8 cellular contexts compared by ENCODE assay signal in genomic region chr19:51169283-51169918, GRCh38. TPM values are rescaled to one million over a fixed set of nuclear protein-coding genes. Genes with fewer than 3 reads are reported as not detected.
A peak's percentile ranks its signal among the peaks of the same experiment; 100 is the strongest.
DNase-seq lines count a peak whose midpoint lies in the region; ATAC-seq and TF ChIP-seq lines count a peak whose summit lies in the region.
"Not testable (repeated sequence)": the region's sequence is repeated elsewhere in the genome, so short reads cannot be mapped to it uniquely, and the experiment has no call there.

No MANE protein-coding gene starts in this region.

- H3K36me3 ChIP-seq in DND-41 (ENCODE audit: insufficient read depth, low read length); MM.1S (replicated peaks; ENCODE audit: insufficient read depth, low read length); Panc1 (ENCODE audit: control insufficient read depth, insufficient read depth, low read length); psoas muscle (ENCODE audit: insufficient read depth in 1 of 2, low read depth in 1 of 2); stomach: not testable (repeated sequence)

- intact Hi-C loops in Panc1 (cut with micrococcal nuclease; ENCODE audit: unreplicated experiment); psoas muscle (cut with DNase I); stomach (cut with DNase I; ENCODE audit: low total_unique reads): not testable (repeated sequence)

- H3F3A ChIP-seq in MM.1S (ENCODE audit: insufficient read depth, low read length) = not testable (repeated sequence)

- not testable (repeated sequence) for H3K4me3 ChIP-seq in DND-41 (ENCODE audit: low read depth in 1 of 2, low read length in 2 of 2); MM.1S (ENCODE audit: low read length); Panc1 (ENCODE audit: low read depth in 2 of 2, low read length in 2 of 2); psoas muscle; stomach

- in situ Hi-C loops in Panc1 (cut with HindIII; ENCODE audit: low pct_unique_long_range_greater_than_20kb, low sequenced_read_pairs) = not testable (repeated sequence)

- WGBS in psoas muscle, 3 donors = 9 to 14% (median 13%) methylated on average over 11 of the region's 11 CpGs
- WGBS in stomach, 5 donors = 11 to 16% (median 12%) methylated on average over 10 to 11 of the region's 11 CpGs

- peaks cover 7 to 10% (median 9%) of the 10 kb centered on the region in 3 donors for H3K36me3 Mint-ChIP-seq in immature natural killer cell

- not testable (repeated sequence) for H3K27ac ChIP-seq in DND-41 (ENCODE audit: low read length); MM.1S (ENCODE audit: low read length); Panc1 (ENCODE audit: low read length); psoas muscle; stomach

- peaks cover 49 to 59% of the 10 kb centered on the region in 2 donors for H3K4me1 Mint-ChIP-seq in immature natural killer cell

- POLR2A ChIA-PET in Panc1 (lab: Charles Lee) = not testable (repeated sequence)

- H3K27me3 Mint-ChIP-seq in immature natural killer cell (ENCODE audit: low read depth in 3 of 3) = peaks cover 0 to 12% (median 2%) of the 10 kb centered on the region in 3 donors

- not testable (repeated sequence) for H3K9me3 ChIP-seq in DND-41 (ENCODE audit: insufficient read depth, low read length, severe bottlenecking); MM.1S (replicated peaks; ENCODE audit: insufficient read depth, low read length); Panc1 (ENCODE audit: control insufficient read depth, insufficient read depth, low read depth, low read length); psoas muscle; stomach

- TF ChIP-seq CTCF in DND-41 (IDR thresholded peaks at IDR 0.05; ENCODE audit: borderline replicate concordance, extremely low read depth, low read length, poor library complexity, severe bottlenecking) (peak; percentile 59), MM.1S (IDR thresholded peaks at IDR 0.05; ENCODE audit: low read length) (peak; percentile 55), Panc1 (IDR thresholded peaks at IDR 0.05) (peak; percentile 86), psoas muscle (IDR thresholded peaks at IDR 0.05) (peak; percentile 69), stomach (IDR thresholded peaks at IDR 0.05) (peak in 5 of 7 experiments; percentile 37 to 92 (median 81))

- not testable (repeated sequence) for H3K4me2 ChIP-seq in DND-41 (ENCODE audit: insufficient read depth, low read length); MM.1S (ENCODE audit: low read depth, low read length)

- H3K9me3 Mint-ChIP-seq in immature natural killer cell = not testable (repeated sequence)

- H4K20me1 ChIP-seq in DND-41 (ENCODE audit: insufficient read depth, low read length); MM.1S (ENCODE audit: insufficient read depth, low read length): not testable (repeated sequence)

- H3K9me2 ChIP-seq in MM.1S (replicated peaks; ENCODE audit: insufficient read depth, low read length) = not testable (repeated sequence)

- TF ChIP-seq EP300 in stomach (IDR thresholded peaks at IDR 0.05) = not testable (repeated sequence)

- H2AFZ ChIP-seq in DND-41 (ENCODE audit: low read depth, low read length); MM.1S (ENCODE audit: low read length): not testable (repeated sequence)

- H3K79me2 ChIP-seq in DND-41 (ENCODE audit: insufficient read depth, low read length); MM.1S (ENCODE audit: low read length): not testable (repeated sequence)

- BruUV-seq in Panc1 (replicated peaks; lab: Mats Ljungman, UMichigan) = not testable (repeated sequence)

- not testable (repeated sequence) for H3K9ac ChIP-seq in DND-41 (ENCODE audit: low read depth, low read length); MM.1S (ENCODE audit: low read length)

- not testable (repeated sequence) for H3K4me1 ChIP-seq in DND-41 (ENCODE audit: insufficient read depth, low read length); MM.1S (ENCODE audit: low read length); Panc1 (ENCODE audit: control insufficient read depth, insufficient read depth, low read length); psoas muscle
- peaks cover 0 to 11% (median 5%) of the 10 kb centered on the region in 4 donors for H3K4me1 ChIP-seq in stomach

- DNase-seq in DND-41 = peak; percentile 29
- peak; percentile 31 for DNase-seq in MM.1S
- peak; percentile 36 for DNase-seq in Panc1 (ENCODE audit: low read depth, low spot score)
- peak; percentile 87 for DNase-seq in activated CD8-positive, alpha-beta memory T cell treated with anti-CD3 and anti-CD28 coated beads for 24 hours
- DNase-seq in cerebellar nuclear complex (lab: John Stamatoyannopoulos, UW) = peak; percentile 40 to 63
- peak; percentile 70 to 72 (median 70) for DNase-seq in immature natural killer cell
- peak in 1 of 2 donors; percentile 70 for DNase-seq in psoas muscle
- peak; percentile 76 for DNase-seq in stomach

- CTCF ChIA-PET in Panc1 (lab: Charles Lee) = interaction anchor here (0.6 to 1.0 kb wide), 3 partner anchors 128 to 409 kb away, joined by 4 to 6 read pairs (median 4); no protein-coding TSS in a partner anchor

- H3K27me3 ChIP-seq in DND-41 (ENCODE audit: insufficient read depth, low read length, poor library complexity); Panc1 (ENCODE audit: control insufficient read depth, insufficient read depth, low read length); psoas muscle (ENCODE audit: insufficient read depth in 3 of 3, low read length in 2 of 3): not testable (repeated sequence)
- H3K27me3 ChIP-seq in MM.1S (replicated peaks; ENCODE audit: insufficient read depth, low read length) (peaks cover 35% of the 10 kb centered on the region), stomach (peaks cover 0 to 56% (median 13%) of the 10 kb centered on the region in 3 donors)

- ATAC-seq in DND-41 (ENCODE audit: insufficient read depth, low read depth); Panc1; psoas muscle: not testable (repeated sequence)

- not testable (repeated sequence) for TF ChIP-seq POLR2A in stomach (IDR thresholded peaks at IDR 0.05)

- H3K4me3 Mint-ChIP-seq in immature natural killer cell = peak overlapping the region; percentile 72 to 96 (median 91)

- peak overlapping the region in 3 of 6 donors; percentile 37 to 91 (median 69) for H3K27ac Mint-ChIP-seq in immature natural killer cell

RNA-seq across cellular contexts. Expression of gene SIGLEC7, which starts 27.3 kb away (rescaled TPM):
- not detected for total RNA-seq in Panc1 (2021; ENCODE audit: unreplicated experiment)
- not detected for polyA plus RNA-seq in Panc1 (2012; ENCODE audit: insufficient read length)
- polyA plus RNA-seq in immature natural killer cell = 100 to 1,000 TPM; 108 to 213 (median 129) TPM
- total RNA-seq in psoas muscle = under 1 TPM; 0.38 to 0.82 (median 0.50) TPM
- polyA plus RNA-seq in psoas muscle = under 1 TPM in 2 of 3 donors, not detected in 1; 0.08 to 0.60 TPM
- 1 to 10 TPM in 1 of 5 donors, under 1 TPM in 1, not detected in 3; 0.18 to 1.3 TPM for total RNA-seq in stomach
- 1 to 10 TPM in 1 of 3 donors, under 1 TPM in 1, not detected in 1; 0.50 to 1.8 TPM for polyA plus RNA-seq in stomach

RNA-seq across cellular contexts. Expression of gene SIGLEC9, which starts 44.7 kb away (rescaled TPM):
- not detected for total RNA-seq in Panc1 (2021; ENCODE audit: unreplicated experiment)
- not detected for polyA plus RNA-seq in Panc1 (2012; ENCODE audit: insufficient read length)
- polyA plus RNA-seq in immature natural killer cell = 10 to 100 TPM in 2 of 3 donors, 1 to 10 TPM in 1; 6.2 to 16.8 (median 11.3) TPM
- 1 to 10 TPM in 3 of 4 donors, under 1 TPM in 1; 0.73 to 2.2 (median 1.8) TPM for total RNA-seq in psoas muscle
- polyA plus RNA-seq in psoas muscle = under 1 TPM; 0.24 to 0.69 (median 0.25) TPM
- total RNA-seq in stomach = 10 to 100 TPM in 1 of 5 donors, 1 to 10 TPM in 3, not detected in 1; 1.1 to 13.9 (median 1.9) TPM
- 1 to 10 TPM in 1 of 3 donors, under 1 TPM in 2; 0.61 to 3.6 (median 0.80) TPM for polyA plus RNA-seq in stomach

RNA-seq across cellular contexts. Expression of gene CD33, which starts 55.5 kb away (rescaled TPM):
- 0.13 TPM for total RNA-seq in Panc1 (2021; ENCODE audit: unreplicated experiment)
- not detected for polyA plus RNA-seq in Panc1 (2012; ENCODE audit: insufficient read length)
- 10 to 100 TPM in 2 of 3 donors, 1 to 10 TPM in 1; 3.5 to 17.4 (median 10.3) TPM for polyA plus RNA-seq in immature natural killer cell
- total RNA-seq in psoas muscle = 1 to 10 TPM; 2.0 to 3.1 (median 2.3) TPM
- polyA plus RNA-seq in psoas muscle = 1 to 10 TPM in 1 of 3 donors, under 1 TPM in 2; 0.24 to 1.3 (median 0.75) TPM
- 1 to 10 TPM in 2 of 5 donors, not detected in 3; 3.7 to 4.8 TPM for total RNA-seq in stomach
- 1 to 10 TPM; 1.7 to 3.0 (median 1.7) TPM for polyA plus RNA-seq in stomach
